In the genomic region with DNA sequence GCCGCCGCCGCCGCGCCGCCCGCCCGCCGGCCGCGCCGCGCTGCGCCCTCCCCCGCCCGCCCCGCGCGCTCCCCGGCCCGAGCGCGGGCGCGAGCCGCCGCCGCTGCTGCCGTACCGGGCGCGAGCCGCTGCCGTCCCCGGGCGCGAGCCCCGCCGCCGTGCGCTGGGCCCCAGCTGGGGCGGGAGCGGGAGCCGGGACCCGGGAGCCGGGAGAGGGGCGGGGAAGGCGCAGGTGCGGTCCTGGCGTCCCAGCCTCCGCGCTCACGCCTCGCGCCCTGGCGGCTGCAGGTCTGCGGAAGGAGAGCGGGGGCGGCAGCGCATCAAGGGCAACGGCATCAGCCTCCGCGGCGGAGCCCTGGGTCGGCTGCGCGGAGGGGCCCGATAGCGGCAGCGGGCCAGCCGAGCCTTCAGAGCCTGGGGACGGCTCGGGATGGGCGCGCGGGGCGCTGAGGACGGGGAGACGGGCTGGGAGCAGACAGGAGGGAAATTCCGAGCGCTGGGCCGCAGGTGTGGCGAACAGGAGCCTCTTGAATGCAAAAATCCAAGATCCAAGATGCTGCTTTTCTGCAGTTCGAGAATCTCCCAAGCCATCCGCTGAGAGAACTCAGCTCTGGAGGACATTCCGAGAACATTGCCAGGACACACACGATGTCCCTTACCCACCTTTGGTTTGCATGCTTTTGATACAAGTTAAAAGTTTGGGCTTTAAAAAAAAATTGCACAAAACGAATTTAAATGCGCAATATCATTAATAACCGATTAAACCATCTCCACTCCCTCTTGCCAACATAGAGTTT, we compare ENCODE assay signal across 10 cellular contexts.
DNase-seq lines count a peak whose midpoint lies in the region; ATAC-seq, FAIRE-seq and TF ChIP-seq lines count a peak whose summit lies in the region.
"Had no signal": no experiment of that assay in that cellular context is flagged by ENCODE, and none has a peak within 500 bp of the region (broad histone marks: within the 10 kb centered on the region; RNA-seq: fewer than 3 reads in every experiment).

No MANE protein-coding gene starts in this region.

- H4K91ac ChIP-seq in H1 (replicated peaks; ENCODE audit: insufficient read length, low read length) = peak overlapping the region; percentile 60

- peaks cover 0 to 24% (median 13%) of the 10 kb centered on the region in 4 experiments; a peak in 6 of 7 replicates for H3K27me3 ChIP-seq in H1 (replicated peaks in 1 of 4; ENCODE audit: control insufficient read depth in 3 of 4, extremely low read depth in 1 of 4, insufficient read depth in 3 of 4, low read length in 3 of 4)
- H3K27me3 ChIP-seq: Peyer's patch had no signal

- no peak overlapping the region for H3K23ac ChIP-seq in H1 (ENCODE audit: insufficient read length)

- peak; percentile 5 to 12; a peak in 1 of 4 replicates for TF ChIP-seq RAD21 in H1 (IDR thresholded peaks at IDR 0.05 in 1 of 2, conservative IDR thresholded peaks at IDR 0.05 in 1 of 2; ENCODE audit: low read depth in 2 of 2, low read length in 2 of 2)

- CTCF ChIA-PET in H1 (lab: Charles Lee; ENCODE audit: partially characterized antibody) = interaction anchor here (1.3 kb wide), 1 partner anchor 252 kb away, joined by 4 read pairs; no protein-coding TSS in a partner anchor

- peak overlapping the region; percentile 2; the same call in 1 of the 2 replicates for H2AFZ ChIP-seq in H1 (ENCODE audit: low read length)

- no peak overlapping the region; the same call in 1 of the 2 replicates for H2BK12ac ChIP-seq in H1 (ENCODE audit: low read depth, low read length)

- intact Hi-C loops in posterior vena cava (cut with DNase I) = no loop called here

- H3K4me2 ChIP-seq in H1 (ENCODE audit: insufficient read depth in 1 of 2, low read depth in 2 of 2, low read length in 2 of 2) = peak overlapping the region; percentile 94 to 97

- H4K20me1 ChIP-seq in H1 (replicated peaks in 1 of 2; ENCODE audit: control insufficient read depth in 1 of 2, insufficient read depth in 2 of 2, low read length in 2 of 2) = no peaks in the 10 kb centered on the region

- H3K9me3 ChIP-seq in H1 (ENCODE audit: insufficient read depth in 2 of 2, low read depth in 1 of 2, low read length in 1 of 2) = no peaks in the 10 kb centered on the region
- H3K9me3 ChIP-seq: Peyer's patch had no signal

- TF ChIP-seq CTCF in H1 (IDR thresholded peaks at IDR 0.05; ENCODE audit: control extremely low read depth in 1 of 3, insufficient read depth in 1 of 3, low read depth in 1 of 3, low read length in 3 of 3) = 0 out of 4 replicates have a peak, but pooled peaks of 1 of the 3 experiments have one; percentile 3

- no peak for FAIRE-seq in H1 (lab: Jason Lieb, UNC)
- FAIRE-seq: A204.1 had no signal

- POLR2A ChIA-PET in H1 (lab: Charles Lee; ENCODE audit: partially characterized antibody) = no interaction called here

- no peak overlapping the region for H2AK5ac ChIP-seq in H1 (ENCODE audit: low read depth, low read length)

- no peak overlapping the region for H4K5ac ChIP-seq in H1 (ENCODE audit: insufficient read length, low read depth, low read length)

- no peaks in the 10 kb centered on the region for H3K36me3 ChIP-seq in H1 (ENCODE audit: control insufficient read depth in 2 of 4, insufficient read depth in 4 of 4, low read length in 3 of 4)
- H3K36me3 ChIP-seq: Peyer's patch had no signal

- no peak overlapping the region for H3K4ac ChIP-seq in H1 (replicated peaks; ENCODE audit: insufficient read length, low read depth, low read length)

- H2BK20ac ChIP-seq in H1 (ENCODE audit: low read length) = no peak overlapping the region

- H3K4me3 ChIP-seq in H1 (ENCODE audit: extremely low read depth in 1 of 4, insufficient read depth in 2 of 4, low read depth in 3 of 4, low read length in 4 of 4) = peak overlapping the region; percentile 55 to 67 (median 59)

- H3K23me2 ChIP-seq in H1 (ENCODE audit: low read depth, low read length) = peaks cover 10% of the 10 kb centered on the region

- 2% methylated on average over 28 of the region's 90 CpGs; no CpG with 5 or more reads in 1 of the 2 experiments for WGBS in H1 (ENCODE audit: extremely low coverage in 1 of 2, insufficient coverage in 1 of 2, insufficient read length in 1 of 2, insufficient replicate concordance in 2 of 2, low coverage in 1 of 2, low lambda C conversion rate in 2 of 2, missing lambda C conversion rate in 1 of 2), 2 experiments

- TF ChIP-seq POLR2A in H1 (IDR thresholded peaks at IDR 0.05; ENCODE audit: control extremely low read depth in 1 of 2, low read depth in 2 of 2, low read length in 2 of 2) = no peak

- H2BK15ac ChIP-seq in H1 (ENCODE audit: low read length) = no peak overlapping the region

- no peak overlapping the region for H3K14ac ChIP-seq in H1 (ENCODE audit: insufficient read length)

- peak; percentile 15 for DNase-seq in DMS153 (lab: John Stamatoyannopoulos, UW)
- no peak for DNase-seq in DMS153 treated with DMSO at 0.1 percent for 48 hours (lab: John Stamatoyannopoulos, UW; ENCODE audit: unreplicated experiment)
- peak; percentile 29 for DNase-seq in NCI-H2227 treated with DMSO at 0.1 percent for 48 hours (lab: John Stamatoyannopoulos, UW)
- DNase-seq in H1 (ENCODE audit: low read depth in 1 of 2, low spot score in 2 of 2) = peak in 1 of 2 experiments; percentile 84
- peak; percentile 3 for DNase-seq in myocyte (ENCODE audit: low read depth)
- no peak for DNase-seq in posterior vena cava (ENCODE audit: low spot score)
- DNase-seq in AG08395 (ENCODE audit: low spot score) = no peak

- H3K79me2 ChIP-seq in H1 (ENCODE audit: control insufficient read depth in 1 of 2, insufficient read depth in 2 of 2, low read length in 2 of 2) = peaks cover 0 to 15% of the 10 kb centered on the region in 2 experiments; a peak in 2 of 4 replicates

- no peak overlapping the region for H3K27ac ChIP-seq in H1 (ENCODE audit: low read depth, low read length)

- no peak overlapping the region; the same call in 1 of the 2 replicates for H2BK5ac ChIP-seq in H1 (ENCODE audit: low read depth, low read length)

- peak overlapping the region; percentile 39; the same call in 1 of the 2 replicates for H3K18ac ChIP-seq in H1 (ENCODE audit: extremely low read depth, low read length)

- no peaks in the 10 kb centered on the region for H3K79me1 ChIP-seq in H1 (ENCODE audit: low read depth, low read length)

- no peak for ATAC-seq in HG02884 (IDR thresholded peaks at IDR 0.05; ENCODE audit: unreplicated experiment)

- no peak overlapping the region for H2BK120ac ChIP-seq in H1 (replicated peaks; ENCODE audit: low read depth, low read length)

- H3K9ac ChIP-seq in H1 (replicated peaks in 1 of 4; ENCODE audit: extremely low read depth in 1 of 4, low read depth in 3 of 4, low read length in 3 of 4) = peak overlapping the region in 3 of 4 experiments; percentile 18 to 62 (median 29); a peak in 3 of 7 replicates

- no peak for TF ChIP-seq EP300 in H1 (IDR thresholded peaks at IDR 0.05; ENCODE audit: borderline replicate concordance in 1 of 2, low read depth in 2 of 2, low read length in 2 of 2)

- peaks cover 3 to 13% (median 8%) of the 10 kb centered on the region in 4 experiments; a peak in 6 of 7 replicates for H3K4me1 ChIP-seq in H1 (replicated peaks in 1 of 4; ENCODE audit: control insufficient read depth in 3 of 4, insufficient read depth in 4 of 4, low read length in 3 of 4)

- no peak overlapping the region; the same call in 1 of the 2 replicates for H4K8ac ChIP-seq in H1 (ENCODE audit: extremely low read depth, insufficient read depth, low read length)

- H3K56ac ChIP-seq in H1 (replicated peaks; ENCODE audit: insufficient read length, low read depth, low read length) = peak overlapping the region; percentile 12

TF ChIP-seq in H1, 55 proteins besides CTCF, POLR2A, EP300 and RAD21 (continues in another document):
- no peak for TF ChIP-seq POLR2AphosphoS5 (IDR thresholded peaks at IDR 0.05; ENCODE audit: low read depth, low read length)
- no peak for TF ChIP-seq SIRT6 (IDR thresholded peaks at IDR 0.05; ENCODE audit: low read length)
- no peak for TF ChIP-seq CHD1 (IDR thresholded peaks at IDR 0.05; ENCODE audit: low read depth, low read length)
- no peak for TF ChIP-seq CEBPB (IDR thresholded peaks at IDR 0.05; ENCODE audit: low read depth, low read length)
- no peak for TF ChIP-seq SP4 (IDR thresholded peaks at IDR 0.05; ENCODE audit: low read length)
- no peak for TF ChIP-seq TAF1 (IDR thresholded peaks at IDR 0.05; ENCODE audit: low read depth, low read length)
- TF ChIP-seq, protein P1, sequence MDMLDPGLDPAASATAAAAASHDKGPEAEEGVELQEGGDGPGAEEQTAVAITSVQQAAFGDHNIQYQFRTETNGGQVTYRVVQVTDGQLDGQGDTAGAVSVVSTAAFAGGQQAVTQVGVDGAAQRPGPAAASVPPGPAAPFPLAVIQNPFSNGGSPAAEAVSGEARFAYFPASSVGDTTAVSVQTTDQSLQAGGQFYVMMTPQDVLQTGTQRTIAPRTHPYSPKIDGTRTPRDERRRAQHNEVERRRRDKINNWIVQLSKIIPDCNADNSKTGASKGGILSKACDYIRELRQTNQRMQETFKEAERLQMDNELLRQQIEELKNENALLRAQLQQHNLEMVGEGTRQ (IDR thresholded peaks at IDR 0.05; ENCODE audit: low read length) = no peak
- 0 out of 4 replicates have a peak, but pooled peaks of 1 of the 2 experiments have one; percentile 26 for TF ChIP-seq SIN3A (conservative IDR thresholded peaks at IDR 0.05 in 1 of 2, IDR thresholded peaks at IDR 0.05 in 1 of 2; ENCODE audit: low read depth in 1 of 2, low read length in 2 of 2)
- TF ChIP-seq CBX5 (IDR thresholded peaks at IDR 0.05; ENCODE audit: low read depth, low read length) = no peak
- no peak for TF ChIP-seq GTF2F1 (IDR thresholded peaks at IDR 0.05; ENCODE audit: borderline replicate concordance, low read depth, low read length)
- no peak for TF ChIP-seq SP1 (IDR thresholded peaks at IDR 0.05; ENCODE audit: low read depth, low read length)
- no peak for TF ChIP-seq SRF (IDR thresholded peaks at IDR 0.05; ENCODE audit: low read depth, low read length)
- no peak; the same call in 1 of the 2 replicates for TF ChIP-seq SUZ12 (IDR thresholded peaks at IDR 0.05; ENCODE audit: low read length)
- TF ChIP-seq TBP (IDR thresholded peaks at IDR 0.05; ENCODE audit: low read depth, low read length) = no peak
- no peak for TF ChIP-seq SP2 (IDR thresholded peaks at IDR 0.05; ENCODE audit: low read length)
- TF ChIP-seq NRF1 (IDR thresholded peaks at IDR 0.05; ENCODE audit: low read depth, low read length) = no peak
- peak; percentile 68 for TF ChIP-seq ASH2L (IDR thresholded peaks at IDR 0.05; ENCODE audit: low read length)
- TF ChIP-seq GABPA (IDR thresholded peaks at IDR 0.05; ENCODE audit: borderline replicate concordance, insufficient read depth, low read length) = 0 out of 2 replicates have a peak, but pooled peaks have one; percentile 70
- no peak for TF ChIP-seq RFX5 (IDR thresholded peaks at IDR 0.05; ENCODE audit: borderline replicate concordance, low read depth, low read length)
- TF ChIP-seq EZH2 (IDR thresholded peaks at IDR 0.05; ENCODE audit: low read depth, low read length, severe bottlenecking) = no peak
- no peak for TF ChIP-seq CBX8 (IDR thresholded peaks at IDR 0.05; ENCODE audit: borderline replicate concordance, low read depth, low read length)
- TF ChIP-seq JUND (IDR thresholded peaks at IDR 0.05; ENCODE audit: low read length) = no peak

Comparison
In these comparisons a context has a peak if more than half of its experiments do, and no peak if none do; other contexts are left out.
1. DNase-seq: peak in DMS153 (single experiment), NCI-H2227 treated with DMSO at 0.1 percent for 48 hours (single experiment) and myocyte (single experiment); none in DMS153 treated with DMSO at 0.1 percent for 48 hours (single experiment), posterior vena cava (single experiment) and AG08395 (single experiment).